ENCODE assay signal across 8 cellular contexts in genomic region chr2:62304429-62305417, GRCh38.
A peak's percentile ranks its signal among the peaks of the same experiment; 100 is the strongest.
DNase-seq lines count a peak whose midpoint lies in the region; ATAC-seq and TF ChIP-seq lines count a peak whose summit lies in the region.

No MANE protein-coding gene starts in this region.

- no peak for TF ChIP-seq POLR2A in tibial nerve (IDR thresholded peaks at IDR 0.05)

- peaks cover 2% of the 10 kb centered on the region for H3K4me1 ChIP-seq in adipocyte (ENCODE audit: control insufficient read depth, insufficient read depth, low read length)
- peaks cover 0 to 5% (median 0%) of the 10 kb centered on the region in 4 donors for H3K4me1 ChIP-seq in tibial nerve

- peak overlapping the region; percentile 97 for H3K27ac Mint-ChIP-seq in stimulated activated effector memory CD8-positive, alpha-beta T cell treated with anti-CD3 and anti-CD28 coated beads, Interleukin-12 subunit alpha, Interleukin-12 subunit beta, amount 100 ng/mL, for 72 hours

- peaks cover 21% of the 10 kb centered on the region for H3K36me3 Mint-ChIP-seq in stimulated activated effector memory CD8-positive, alpha-beta T cell treated with anti-CD3 and anti-CD28 coated beads, Interleukin-12 subunit alpha, Interleukin-12 subunit beta, amount 100 ng/mL, for 72 hours

- H3K27ac ChIP-seq in tibial nerve (peak overlapping the region in 2 of 4 donors; percentile 10 to 63), substantia nigra (ENCODE audit: low read depth, low read length, poor library complexity, severe bottlenecking) (no peak overlapping the region)

- TF ChIP-seq EP300 in tibial nerve (IDR thresholded peaks at IDR 0.05), result peak in 1 of 2 donors; percentile 51

- H3K4me3 ChIP-seq in adipocyte (ENCODE audit: low read length), result no peak overlapping the region
- no peak overlapping the region for H3K4me3 ChIP-seq in tibial nerve

- peak; percentile 37 for DNase-seq in stimulated activated naive CD4-positive, alpha-beta T cell treated with Interleukin-2 at 50 U/mL for 16 hours (lab: John Stamatoyannopoulos, UW)
- DNase-seq in stimulated activated naive CD4-positive, alpha-beta T cell (lab: John Stamatoyannopoulos, UW), result no peak
- DNase-seq in RPMI8226 (peak; percentile 65), adipocyte (ENCODE audit: low read depth) (peak; percentile 42), kidney tubule cell (ENCODE audit: low spot score) (peak; percentile 68), tibial nerve (ENCODE audit: low spot score in 2 of 2) (no peak), substantia nigra (lab: John Stamatoyannopoulos, UW) (no peak)
- DNase-seq in stimulated activated effector memory CD8-positive, alpha-beta T cell treated with anti-CD3 and anti-CD28 coated beads, Interleukin-12 subunit alpha, Interleukin-12 subunit beta, amount 100 ng/mL, for 72 hours (ENCODE audit: low spot score in 2 of 2), result peak; percentile 18 to 75

- no peak overlapping the region for H3K9ac ChIP-seq in adipocyte (ENCODE audit: low read length)

- H3K36me3 ChIP-seq in adipocyte (ENCODE audit: control insufficient read depth, insufficient read depth, low read length, severe bottlenecking) (no peaks in the 10 kb centered on the region), tibial nerve (no peaks in the 10 kb centered on the region)

- 62 to 68% methylated on average over 12 to 13 of the region's 13 CpGs for WGBS in tibial nerve, 2 donors

- ATAC-seq in stimulated activated effector memory CD8-positive, alpha-beta T cell treated with anti-CD3 and anti-CD28 coated beads, Interleukin-12 subunit alpha, Interleukin-12 subunit beta, amount 100 ng/mL, for 72 hours, result peak; percentile 62

- no peaks in the 10 kb centered on the region for H3K9me3 ChIP-seq in adipocyte (ENCODE audit: control insufficient read depth, low read length)
- H3K9me3 ChIP-seq in tibial nerve, result no peaks in the 10 kb centered on the region

- peak overlapping the region; percentile 70 for H3K4me3 Mint-ChIP-seq in stimulated activated effector memory CD8-positive, alpha-beta T cell treated with anti-CD3 and anti-CD28 coated beads, Interleukin-12 subunit alpha, Interleukin-12 subunit beta, amount 100 ng/mL, for 72 hours

- H3K4me1 Mint-ChIP-seq in stimulated activated effector memory CD8-positive, alpha-beta T cell treated with anti-CD3 and anti-CD28 coated beads, Interleukin-12 subunit alpha, Interleukin-12 subunit beta, amount 100 ng/mL, for 72 hours, result peaks cover 78% of the 10 kb centered on the region

- peaks cover 3% of the 10 kb centered on the region for H3K27me3 ChIP-seq in adipocyte (replicated peaks; ENCODE audit: control insufficient read depth, insufficient read depth, low read length)
- no peaks in the 10 kb centered on the region for H3K27me3 ChIP-seq in tibial nerve

- TF ChIP-seq CTCF in tibial nerve (IDR thresholded peaks at IDR 0.05), result no peak

- no peaks in the 10 kb centered on the region for H3K9me3 Mint-ChIP-seq in stimulated activated effector memory CD8-positive, alpha-beta T cell treated with anti-CD3 and anti-CD28 coated beads, Interleukin-12 subunit alpha, Interleukin-12 subunit beta, amount 100 ng/mL, for 72 hours

Comparison
In these comparisons a context has a peak if more than half of its experiments do, and no peak if none do; other contexts are left out.
1. DNase-seq: peak in stimulated activated naive CD4-positive, alpha-beta T cell treated with Interleukin-2 at 50 U/mL for 16 hours (single experiment), RPMI8226 (single experiment), adipocyte (single experiment), kidney tubule cell (single experiment) and stimulated activated effector memory CD8-positive, alpha-beta T cell treated with anti-CD3 and anti-CD28 coated beads, Interleukin-12 subunit alpha, Interleukin-12 subunit beta, amount 100 ng/mL, for 72 hours (2 of 2); none in stimulated activated naive CD4-positive, alpha-beta T cell (0 of 6), tibial nerve (0 of 2) and substantia nigra (0 of 49).